18 cellular contexts compared by ENCODE assay signal in genomic region chr15:62083168-62084154, GRCh38. TPM values are rescaled to one million over a fixed set of nuclear protein-coding genes. Genes with fewer than 3 reads are reported as not detected.
"Had no signal": no experiment of that assay in that cellular context is flagged by ENCODE, and none has a peak within 500 bp of the region (broad histone marks: within the 10 kb centered on the region; RNA-seq: fewer than 3 reads in every experiment).

No MANE protein-coding gene starts in this region.

- H3K4me1 ChIP-seq: upper lobe of right lung had no signal

- DNase-seq: activated CD4-positive, alpha-beta memory T cell treated with anti-CD3 and anti-CD28 coated beads for 36 hours; activated CD4-positive, alpha-beta T cell treated with anti-CD3 and anti-CD28 coated beads for 1 hour; activated naive CD4-positive, alpha-beta T cell; activated T-cell treated with anti-CD3 and anti-CD28 coated beads, Interleukin-2, amount 50 U/mL, for 72 hours; effector CD4-positive, alpha-beta T cell; heart left ventricle; left lung; psoas muscle; stimulated activated CD4-positive, alpha-beta T cell treated with anti-CD3 and anti-CD28 coated beads, Interleukin-12 subunit alpha, Interleukin-12 subunit beta, amount 100 ng/mL, for 4 hours; stimulated activated naive CD4-positive, alpha-beta T cell treated with Interleukin-2 at 50 U/mL for 16 hours; upper lobe of right lung had no signal

- H3K4me3 ChIP-seq: coronary artery, heart left ventricle, left lung, psoas muscle, upper lobe of right lung had no signal

- H3K36me3 ChIP-seq: heart left ventricle, left lung, upper lobe of right lung had no signal

- H3K27me3 ChIP-seq: left lung, upper lobe of right lung had no signal

- ATAC-seq: activated T-cell treated with anti-CD3 and anti-CD28 coated beads, Interleukin-2, amount 50 U/mL, for 72 hours; heart left ventricle; left lung; natural killer cell treated with Interleukin-12 subunit alpha and Interleukin-12 subunit beta and Interleukin-15 and Interleukin-18, amount 100 ng/mL, for 72 hours; psoas muscle; sciatic nerve; upper lobe of right lung had no signal

- H3K9me3 ChIP-seq: heart left ventricle, psoas muscle, upper lobe of right lung had no signal

- FAIRE-seq: frontal cortex, islet of Langerhans had no signal

- H3K27ac ChIP-seq: coronary artery, heart left ventricle, left lung, psoas muscle, upper lobe of right lung had no signal

RNA-seq across cellular contexts. Expression of gene C2CD4A, which starts 16.7 kb away (rescaled TPM):
- total RNA-seq: fibroblast of lung; heart left ventricle; natural killer cell treated with Interleukin-12 subunit alpha and Interleukin-12 subunit beta and Interleukin-15 and Interleukin-18, amount 100 ng/mL, for 72 hours; sciatic nerve; temporal lobe had no signal
- polyA plus RNA-seq: fibroblast of lung had no signal
